26 cellular contexts compared by ENCODE assay signal in genomic region chr4:27059446-27059845, GRCh38.
"Had no signal": no experiment of that assay in that cellular context is flagged by ENCODE, and none has a peak within 500 bp of the region (broad histone marks: within the 10 kb centered on the region; RNA-seq: fewer than 3 reads in every experiment).

No MANE protein-coding gene starts in this region.

- H3K36me3 ChIP-seq: left ventricle myocardium inferior, neural progenitor cell, neutrophil, ovary, right atrium auricular region, right lobe of liver, stomach, thyroid gland, transverse colon, upper lobe of left lung had no signal

- H3K9ac ChIP-seq: neural progenitor cell had no signal

- H3K79me2 ChIP-seq: hepatocyte had no signal

- DNase-seq: islet precursor cell; left ventricle myocardium inferior; midbrain; mucosa of descending colon; naive thymus-derived CD4-positive, alpha-beta T cell; occipital lobe; ovary; stimulated activated CD4-positive, alpha-beta T cell treated with anti-CD3 and anti-CD28 coated beads, Interleukin-1b, Interleukin-23, amount 100 ng/mL, for 48 hours; stimulated activated CD4-positive, alpha-beta T cell treated with anti-CD3 and anti-CD28 coated beads, Interleukin-4, amount 100 ng/mL, for 1 hour; stimulated activated naive B cell treated with anti-CD40 and anti-IgM and Interleukin-4, amounts not matched to agents 10 μg/mL and 1 μg/mL and 100 μg/mL, for 72 hours; stimulated activated naive CD8-positive, alpha-beta T cell treated with anti-CD3 and anti-CD28 coated beads, Interleukin-15, Interleukin-2, amounts not matched to agents 100 U/mL and 50 U/mL, for 24 hours; stomach; testis; thyroid gland; transverse colon; upper lobe of left lung had no signal

- H3K9me3 Mint-ChIP-seq: memory B cell; naive thymus-derived CD4-positive, alpha-beta T cell; nephron; stimulated activated naive B cell treated with anti-CD40 and anti-IgM and Interleukin-4, amounts not matched to agents 10 μg/mL and 1 μg/mL and 100 μg/mL, for 72 hours had no signal

- H3K4me1 Mint-ChIP-seq: memory B cell; naive thymus-derived CD4-positive, alpha-beta T cell; nephron; neural progenitor cell; stimulated activated naive B cell treated with anti-CD40 and anti-IgM and Interleukin-4, amounts not matched to agents 10 μg/mL and 1 μg/mL and 100 μg/mL, for 72 hours had no signal

- H3K36me3 Mint-ChIP-seq: memory B cell; naive thymus-derived CD4-positive, alpha-beta T cell; neural progenitor cell; stimulated activated naive B cell treated with anti-CD40 and anti-IgM and Interleukin-4, amounts not matched to agents 10 μg/mL and 1 μg/mL and 100 μg/mL, for 72 hours had no signal

- H3K27ac Mint-ChIP-seq: memory B cell; naive thymus-derived CD4-positive, alpha-beta T cell; nephron; neural progenitor cell; progenitor cell of endocrine pancreas; stimulated activated naive B cell treated with anti-CD40 and anti-IgM and Interleukin-4, amounts not matched to agents 10 μg/mL and 1 μg/mL and 100 μg/mL, for 72 hours had no signal

- H3K27me3 ChIP-seq: hepatocyte, neural progenitor cell, ovary, right atrium auricular region, right lobe of liver, testis, thyroid gland, upper lobe of left lung had no signal

- H3K27ac ChIP-seq: hepatocyte, left ventricle myocardium inferior, neural progenitor cell, neutrophil, ovary, right atrium auricular region, right lobe of liver, stomach, testis, thyroid gland, transverse colon, upper lobe of left lung had no signal

- H3K4me3 ChIP-seq: hepatocyte, left ventricle myocardium inferior, lung, mucosa of descending colon, neural progenitor cell, ovary, right atrium auricular region, right lobe of liver, smooth muscle cell, stomach, testis, thyroid gland, transverse colon, upper lobe of left lung had no signal

- ATAC-seq: mucosa of descending colon; naive thymus-derived CD4-positive, alpha-beta T cell; right lobe of liver; stimulated activated naive B cell treated with anti-CD40 and anti-IgM and Interleukin-4, amounts not matched to agents 10 μg/mL and 1 μg/mL and 100 μg/mL, for 72 hours; stimulated activated naive CD8-positive, alpha-beta T cell treated with anti-CD3 and anti-CD28 coated beads, Interleukin-15, Interleukin-2, amounts not matched to agents 100 U/mL and 50 U/mL, for 24 hours had no signal

- H3K4me3 Mint-ChIP-seq: memory B cell; naive thymus-derived CD4-positive, alpha-beta T cell; nephron; neural progenitor cell; stimulated activated naive B cell treated with anti-CD40 and anti-IgM and Interleukin-4, amounts not matched to agents 10 μg/mL and 1 μg/mL and 100 μg/mL, for 72 hours had no signal

- H3K4me2 ChIP-seq: hepatocyte, neural progenitor cell, smooth muscle cell had no signal

- H3K9me3 ChIP-seq: left ventricle myocardium inferior, mucosa of descending colon, neutrophil, ovary, right atrium auricular region, right lobe of liver, stomach, testis, thyroid gland, transverse colon, upper lobe of left lung had no signal

- H3K4me1 ChIP-seq: left ventricle myocardium inferior, neural progenitor cell, right atrium auricular region, right lobe of liver, stomach, testis, thyroid gland, upper lobe of left lung had no signal

- H3K27me3 Mint-ChIP-seq: progenitor cell of endocrine pancreas had no signal

- H2AFZ ChIP-seq: hepatocyte, neural progenitor cell had no signal
